ENCODE assay signal across 9 cellular contexts in the genomic region with DNA sequence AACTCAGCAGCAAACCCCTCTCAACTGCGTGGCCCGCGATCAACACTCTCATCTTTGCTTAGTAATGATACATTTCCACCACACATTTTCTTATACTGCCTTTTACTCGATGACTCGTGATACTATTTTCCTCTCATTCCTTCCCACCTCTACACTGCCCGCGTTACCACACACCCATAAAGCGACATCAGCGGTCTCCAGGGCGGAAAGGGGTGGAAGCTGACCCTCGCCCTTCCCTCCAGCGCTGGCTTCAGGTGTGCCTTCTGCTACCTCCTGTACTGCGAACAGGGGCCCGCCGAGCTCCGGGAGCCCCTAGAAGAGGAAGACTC. TPM values are rescaled to one million over a fixed set of nuclear protein-coding genes. Genes with fewer than 3 reads are reported as not detected.
DNase-seq lines count a peak whose midpoint lies in the region; TF ChIP-seq lines count a peak whose summit lies in the region.
"Had no signal": no experiment of that assay in that cellular context is flagged by ENCODE, and none has a peak within 500 bp of the region (broad histone marks: within the 10 kb centered on the region; RNA-seq: fewer than 3 reads in every experiment).

No MANE protein-coding gene starts in this region.

- H3K9me3 ChIP-seq in WERI-Rb-1 (ENCODE audit: severe bottlenecking) (no peaks in the 10 kb centered on the region), smooth muscle cell (replicated peaks; ENCODE audit: low read depth) (no peaks in the 10 kb centered on the region), MM.1S (replicated peaks; ENCODE audit: insufficient read depth, low read length) (no peaks in the 10 kb centered on the region)

- TF ChIP-seq CTCF in WERI-Rb-1 (IDR thresholded peaks at IDR 0.05; ENCODE audit: low read depth, low read length) (no peak), smooth muscle cell (IDR thresholded peaks at IDR 0.05; ENCODE audit: borderline replicate concordance, insufficient read depth, poor library complexity, severe bottlenecking) (no peak), MM.1S (IDR thresholded peaks at IDR 0.05; ENCODE audit: low read length) (no peak)

- H3K36me3 ChIP-seq in WERI-Rb-1 (no peaks in the 10 kb centered on the region), smooth muscle cell (ENCODE audit: low read depth) (no peaks in the 10 kb centered on the region), MM.1S (replicated peaks; ENCODE audit: insufficient read depth, low read length) (no peaks in the 10 kb centered on the region)

- H3K4me3 ChIP-seq in WERI-Rb-1 (ENCODE audit: low read depth, low read length) (peak overlapping the region; percentile 55), iPS-11a (ENCODE audit: low read depth, low read length) (peak overlapping the region; percentile 60), smooth muscle cell (peak overlapping the region; percentile 52), MM.1S (ENCODE audit: low read length) (no peak overlapping the region)

- H3K9me2 ChIP-seq in MM.1S (replicated peaks; ENCODE audit: insufficient read depth, low read length), result no peaks in the 10 kb centered on the region

- no peak overlapping the region for H3K9ac ChIP-seq in smooth muscle cell (ENCODE audit: low read depth)
- no peak overlapping the region for H3K9ac ChIP-seq in MM.1S (ENCODE audit: low read length)

- H2AFZ ChIP-seq in smooth muscle cell (ENCODE audit: low read depth) (no peak overlapping the region), MM.1S (ENCODE audit: low read length) (no peak overlapping the region)

- peaks cover 12% of the 10 kb centered on the region for H3K4me1 ChIP-seq in smooth muscle cell (ENCODE audit: low read depth)
- H3K4me1 ChIP-seq in MM.1S (ENCODE audit: low read length), result no peaks in the 10 kb centered on the region

- H3K27ac ChIP-seq in WERI-Rb-1, result no peak overlapping the region
- H3K27ac ChIP-seq in smooth muscle cell (ENCODE audit: low read depth), result no peak overlapping the region
- H3K27ac ChIP-seq in MM.1S (ENCODE audit: low read length), result no peak overlapping the region

- WGBS in smooth muscle cell (ENCODE audit: low lambda C conversion rate), result 5% methylated on average over 16 of the region's 16 CpGs

- H3K79me2 ChIP-seq in smooth muscle cell (ENCODE audit: low read depth) (no peaks in the 10 kb centered on the region), MM.1S (ENCODE audit: low read length) (no peaks in the 10 kb centered on the region)

- H3F3A ChIP-seq in smooth muscle cell (ENCODE audit: low read depth) (no peaks in the 10 kb centered on the region), MM.1S (ENCODE audit: insufficient read depth, low read length) (no peaks in the 10 kb centered on the region)

- no peaks in the 10 kb centered on the region for H4K20me1 ChIP-seq in smooth muscle cell (ENCODE audit: low read depth)
- H4K20me1 ChIP-seq in MM.1S (ENCODE audit: insufficient read depth, low read length), result no peaks in the 10 kb centered on the region

- H3K27me3 ChIP-seq in WERI-Rb-1 (ENCODE audit: insufficient read depth, low read depth, severe bottlenecking), result peaks cover 25% of the 10 kb centered on the region
- peaks cover 68% of the 10 kb centered on the region for H3K27me3 ChIP-seq in smooth muscle cell (ENCODE audit: low read depth)
- H3K27me3 ChIP-seq in MM.1S (replicated peaks; ENCODE audit: insufficient read depth, low read length), result no peaks in the 10 kb centered on the region

- DNase-seq in NCI-H345 (lab: John Stamatoyannopoulos, UW) (peak; percentile 25), NCI-H345 treated with DMSO at 0.1 percent for 48 hours (lab: John Stamatoyannopoulos, UW; ENCODE audit: unreplicated experiment) (no peak), WERI-Rb-1 (no peak), smooth muscle cell (lab: John Stamatoyannopoulos, UW; ENCODE audit: unreplicated experiment) (no peak), GDM1 (lab: John Stamatoyannopoulos, UW) (no peak), MM.1S (no peak), NCI-H2227 (lab: John Stamatoyannopoulos, UW; ENCODE audit: unreplicated experiment) (no peak)
- DNase-seq: activated effector memory CD4-positive, alpha-beta T cell treated with Interleukin-2 at 50 U/mL for 16 hours had no signal

- peak overlapping the region; percentile 95 for H3K4me2 ChIP-seq in smooth muscle cell
- no peak overlapping the region for H3K4me2 ChIP-seq in MM.1S (ENCODE audit: low read depth, low read length)

RNA-seq across cellular contexts. Expression of gene NETO1, which starts 1.3 kb away (rescaled TPM):
- 0.04 and 0.27 TPM in 2 replicates for total RNA-seq in smooth muscle cell
- 0.53 TPM in 1 of 2 replicates, not detected in the other for polyA plus RNA-seq in smooth muscle cell
